In the genomic region with DNA sequence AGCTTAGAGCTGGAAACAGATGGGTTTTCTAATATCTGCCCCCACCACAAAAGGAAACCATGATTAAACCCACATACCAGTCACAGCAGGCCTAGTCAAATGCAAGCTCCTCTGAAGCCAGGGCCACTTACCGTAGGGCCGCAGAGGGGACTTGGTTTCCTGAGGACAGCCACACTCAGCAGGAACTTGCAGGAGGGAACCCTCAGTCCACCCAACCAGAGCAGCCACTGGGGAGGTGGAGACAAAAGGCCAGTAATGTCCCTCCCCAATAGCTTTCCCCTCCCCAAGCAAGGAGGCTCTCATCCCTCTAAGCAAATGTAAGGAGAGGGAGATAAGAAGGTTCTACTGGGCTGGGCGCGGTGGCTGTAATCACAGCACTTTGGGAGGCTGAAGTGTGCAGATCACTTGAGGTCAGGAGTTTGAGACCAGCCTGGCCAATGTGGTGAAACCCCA, we compare ENCODE assay signal across 21 cellular contexts.
DNase-seq lines count a peak whose midpoint lies in the region; ATAC-seq and TF ChIP-seq lines count a peak whose summit lies in the region.
"Had no signal": no experiment of that assay in that cellular context is flagged by ENCODE, and none has a peak within 500 bp of the region (broad histone marks: within the 10 kb centered on the region; RNA-seq: fewer than 3 reads in every experiment).

No MANE protein-coding gene starts in this region.

- DNase-seq in CD14-positive monocyte (ENCODE audit: low spot score), result no peak
- peak; percentile 65 for DNase-seq in H7
- DNase-seq in UCSD-AML1 (lab: John Stamatoyannopoulos, UW; ENCODE audit: unreplicated experiment), result peak; percentile 57
- no peak for DNase-seq in NCI-H1417 treated with DMSO at 0.1 percent for 48 hours (lab: John Stamatoyannopoulos, UW)
- DNase-seq in left colon, result no peak
- no peak for DNase-seq in LoVo (ENCODE audit: low spot score)
- DNase-seq: AML-193, amniotic stem cell, DMS79, gastrocnemius medialis, HCEC 1CT, KG1, NCI-H1436 treated with DMSO at 0.1 percent for 48 hours, NCI-H226, pancreas, PC-3, SK-N-SH had no signal

- no peak overlapping the region for H3K4me3 Mint-ChIP-seq in CD14-positive monocyte

- H3K27me3 ChIP-seq in H7 (ENCODE audit: control insufficient read depth, insufficient read depth, low read length) (no peaks in the 10 kb centered on the region), iPS-18a (ENCODE audit: control insufficient read depth, insufficient read depth, low read length) (no peaks in the 10 kb centered on the region)
- H3K27me3 ChIP-seq: gastrocnemius medialis, pancreas, vagina had no signal

- peaks cover 0 to 3% (median 0%) of the 10 kb centered on the region in 3 donors for H3K27me3 Mint-ChIP-seq in CD14-positive monocyte (ENCODE audit: low read depth in 3 of 3)

- H3K4me3 ChIP-seq in H7 (ENCODE audit: insufficient read depth, low read depth, low read length) (no peak overlapping the region), iPS-18a (ENCODE audit: low read length) (no peak overlapping the region)
- H3K4me3 ChIP-seq: gastrocnemius medialis, pancreas, smooth muscle cell, vagina had no signal

- peaks cover 4% of the 10 kb centered on the region in 2 donors for H3K36me3 Mint-ChIP-seq in CD14-positive monocyte

- intact Hi-C loops in CD14-positive monocyte (cut with micrococcal nuclease) (no loop called here), left colon (cut with DNase I, micrococcal nuclease) (no loop called here)

- H3K36me3 ChIP-seq in H7 (replicated peaks; ENCODE audit: control insufficient read depth, insufficient read depth, low read length), result no peaks in the 10 kb centered on the region
- no peaks in the 10 kb centered on the region for H3K36me3 ChIP-seq in iPS-18a (ENCODE audit: control insufficient read depth, low read depth, low read length)
- H3K36me3 ChIP-seq: gastrocnemius medialis, pancreas, vagina had no signal

- peaks cover 20% of the 10 kb centered on the region for H3K4me1 ChIP-seq in iPS-18a (ENCODE audit: control insufficient read depth, low read depth, low read length)
- H3K4me1 ChIP-seq: gastrocnemius medialis, pancreas, vagina had no signal

- H3K9ac ChIP-seq in iPS-18a (ENCODE audit: low read length), result no peak overlapping the region
- H3K9ac ChIP-seq: SK-N-SH had no signal

- ATAC-seq in HG03108 (IDR thresholded peaks at IDR 0.05; ENCODE audit: unreplicated experiment) (no peak), left colon (no peak)
- ATAC-seq: gastrocnemius medialis, pancreas, PC-3 had no signal

- H3K27ac Mint-ChIP-seq in CD14-positive monocyte, result peak overlapping the region in 4 of 7 donors; percentile 16 to 84 (median 46)

- H3K4me1 Mint-ChIP-seq in CD14-positive monocyte, result peaks cover 63% of the 10 kb centered on the region

- TF ChIP-seq CTCF in CD14-positive monocyte (IDR thresholded peaks at IDR 0.05), result no peak

- H3K9me3 Mint-ChIP-seq in CD14-positive monocyte, result peaks cover 0 to 4% (median 0%) of the 10 kb centered on the region in 7 donors

- no peaks in the 10 kb centered on the region for H3K9me3 ChIP-seq in iPS-18a (ENCODE audit: control insufficient read depth, low read depth, low read length)
- H3K9me3 ChIP-seq: gastrocnemius medialis, pancreas, SK-N-SH, vagina had no signal

- peak overlapping the region; percentile 76 for H3K27ac ChIP-seq in iPS-18a (ENCODE audit: low read length)
- H3K27ac ChIP-seq: gastrocnemius medialis, pancreas, vagina had no signal

Comparison
In these comparisons a context has a peak if more than half of its experiments do, and no peak if none do; other contexts are left out.
1. DNase-seq: peak in H7 (single experiment) and UCSD-AML1 (single experiment); none in CD14-positive monocyte (single experiment), NCI-H1417 treated with DMSO at 0.1 percent for 48 hours (single experiment), left colon (0 of 2) and LoVo (single experiment).